In the genomic region with DNA sequence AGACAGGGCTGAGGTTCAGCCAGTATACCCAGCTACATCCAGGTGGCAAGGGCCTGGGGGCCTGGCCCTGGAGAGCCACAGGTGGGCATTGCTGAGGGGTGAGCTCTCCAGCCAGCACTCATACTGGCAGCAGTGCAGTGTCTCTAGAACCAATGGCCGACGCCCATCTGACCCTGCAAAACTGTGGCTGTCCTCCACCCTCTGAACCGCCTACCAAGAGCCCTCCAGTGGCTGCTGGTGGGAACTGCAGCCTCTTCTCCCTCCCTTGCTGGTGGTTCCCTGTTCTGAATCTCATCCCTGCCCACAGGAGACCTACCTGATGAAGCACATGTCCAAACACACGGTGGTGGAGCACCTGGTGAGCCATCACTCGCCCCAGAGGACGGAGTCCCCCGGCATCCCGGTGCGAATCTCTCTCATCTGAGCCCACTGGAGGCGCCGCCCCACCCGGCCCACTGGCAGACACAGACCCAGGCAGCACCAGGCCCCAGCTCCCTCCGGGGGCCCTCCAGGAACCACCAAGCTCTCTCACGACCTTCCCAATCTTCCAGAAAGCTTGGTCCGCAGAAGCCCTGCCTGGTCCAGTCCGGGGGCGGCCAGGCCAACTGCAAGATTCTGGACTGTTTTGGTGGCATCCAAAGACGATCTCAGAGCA, we compare ENCODE assay signal across 9 cellular contexts. TPM values are rescaled to one million over a fixed set of nuclear protein-coding genes. Genes with fewer than 3 reads are reported as not detected.
DNase-seq lines count a peak whose midpoint lies in the region; ATAC-seq and TF ChIP-seq lines count a peak whose summit lies in the region.
"Had no signal": no experiment of that assay in that cellular context is flagged by ENCODE, and none has a peak within 500 bp of the region (broad histone marks: within the 10 kb centered on the region; RNA-seq: fewer than 3 reads in every experiment).

No MANE protein-coding gene starts in this region.

- no peak overlapping the region for H3K4me3 Mint-ChIP-seq in CD8-positive, alpha-beta T cell
- no peak overlapping the region for H3K4me3 Mint-ChIP-seq in naive B cell

- no peaks in the 10 kb centered on the region for H3K9me3 Mint-ChIP-seq in CD8-positive, alpha-beta T cell
- H3K9me3 Mint-ChIP-seq in naive B cell = no peaks in the 10 kb centered on the region

- H3K27me3 ChIP-seq in CD8-positive, alpha-beta T cell (ENCODE audit: insufficient read depth, low read length) = no peaks in the 10 kb centered on the region

- H3K36me3 Mint-ChIP-seq in CD8-positive, alpha-beta T cell = peaks cover 48% of the 10 kb centered on the region
- H3K36me3 Mint-ChIP-seq in naive B cell = peaks cover 0 to 14% of the 10 kb centered on the region in 2 donors

- H3K27ac ChIP-seq in CD8-positive, alpha-beta T cell (ENCODE audit: low read depth, low read length) = no peak overlapping the region

- peaks cover 10% of the 10 kb centered on the region for H3K36me3 ChIP-seq in CD8-positive, alpha-beta T cell (ENCODE audit: insufficient read depth, low read length)

- peak; percentile 75 for TF ChIP-seq CTCF in CD8-positive, alpha-beta T cell (IDR thresholded peaks at IDR 0.05)
- TF ChIP-seq CTCF in HFF-Myc (IDR thresholded peaks at IDR 0.05; ENCODE audit: low read depth, low read length, missing control alignments) = peak; percentile 93

- H3K9me3 ChIP-seq in CD8-positive, alpha-beta T cell (ENCODE audit: low read length) = no peaks in the 10 kb centered on the region

- TF ChIP-seq POLR2A in erythroblast (IDR thresholded peaks at IDR 0.05; ENCODE audit: low read length) = no peak

- H3K27me3 Mint-ChIP-seq in CD8-positive, alpha-beta T cell (ENCODE audit: low read depth) = no peaks in the 10 kb centered on the region
- H3K27me3 Mint-ChIP-seq in naive B cell = peaks cover 0 to 4% (median 0%) of the 10 kb centered on the region in 3 donors

- no peak overlapping the region for H3K27ac Mint-ChIP-seq in CD8-positive, alpha-beta T cell
- peak overlapping the region in 1 of 6 donors; percentile 89 for H3K27ac Mint-ChIP-seq in naive B cell

- H3K4me1 Mint-ChIP-seq in CD8-positive, alpha-beta T cell (ENCODE audit: low read depth) = peaks cover 30% of the 10 kb centered on the region
- peaks cover 4 to 18% (median 5%) of the 10 kb centered on the region in 3 donors for H3K4me1 Mint-ChIP-seq in naive B cell

- intact Hi-C loops in CD8-positive, alpha-beta T cell (cut with DNase I, micrococcal nuclease) = loop anchor here in 1 of 2 experiments (5.0 kb wide), 2 partner anchors 41 to 49 kb away; a partner anchor contains a TSS

- peak; percentile 22 to 66 (median 50) for DNase-seq in CD8-positive, alpha-beta T cell
- peak; percentile 36 for DNase-seq in HFF-Myc (ENCODE audit: extremely low read depth, low read depth)
- peak; percentile 17 to 36 for DNase-seq in NOMO-1 (lab: John Stamatoyannopoulos, UW; ENCODE audit: unreplicated experiment in 2 of 2)
- peak; percentile 31 for DNase-seq in activated CD8-positive, alpha-beta memory T cell treated with anti-CD3 and anti-CD28 coated beads, Interleukin-2, amount 50 U/mL, for 24 hours (ENCODE audit: extremely low read depth)
- DNase-seq in erythroblast (lab: John Stamatoyannopoulos, UW) = peak; percentile 81 to 84
- peak; percentile 38 for DNase-seq in naive B cell
- DNase-seq in stimulated activated naive CD8-positive, alpha-beta T cell treated with anti-CD3 and anti-CD28 coated beads, Interleukin-15, Interleukin-2, amounts not matched to agents 100 U/mL and 50 U/mL, for 24 hours = peak; percentile 76

- CTCF ChIA-PET in CD8-positive, alpha-beta T cell (lab: Charles Lee) = interaction anchor here (0.8 to 7.1 kb wide), 10 partner anchors 13 to 171 kb away, joined by 3 to 127 read pairs (median 4); a partner anchor contains a TSS

- ATAC-seq in CD8-positive, alpha-beta T cell = peak; percentile 62
- ATAC-seq in naive B cell (ENCODE audit: low read depth in 2 of 2) = peak; percentile 52 to 57
- peak; percentile 76 for ATAC-seq in stimulated activated naive CD8-positive, alpha-beta T cell treated with anti-CD3 and anti-CD28 coated beads, Interleukin-15, Interleukin-2, amounts not matched to agents 100 U/mL and 50 U/mL, for 24 hours
- no peak for ATAC-seq in HG02678 (IDR thresholded peaks at IDR 0.05; ENCODE audit: unreplicated experiment)

- H3K4me3 ChIP-seq in CD8-positive, alpha-beta T cell (ENCODE audit: low read depth, low read length) = no peak overlapping the region
- no peak overlapping the region for H3K4me3 ChIP-seq in HFF-Myc (replicated peaks; ENCODE audit: low read depth, low read length)

- POLR2A ChIA-PET in CD8-positive, alpha-beta T cell (lab: Charles Lee) = no interaction called here

- H3K4me1 ChIP-seq in CD8-positive, alpha-beta T cell (ENCODE audit: insufficient read depth, low read length) = peaks cover 18% of the 10 kb centered on the region

RNA-seq across cellular contexts. Expression of a gene that starts 22.1 kb away (rescaled TPM):
- total RNA-seq in CD8-positive, alpha-beta T cell = not detected
- not detected for polyA plus RNA-seq in naive B cell (ENCODE audit: low read depth in 6 of 6)
- polyA plus RNA-seq: thymus had no signal

RNA-seq across cellular contexts. Expression of a gene that starts 42.5 kb away (rescaled TPM):
- total RNA-seq in CD8-positive, alpha-beta T cell = 10 to 100 TPM; 19.3 to 22.6 TPM
- polyA plus RNA-seq in naive B cell (ENCODE audit: low read depth in 6 of 6) = 10 to 100 TPM in 5 of 6 donors, 1 to 10 TPM in 1; 10.0 to 25.5 (median 12.7) TPM

Comparison
In these comparisons a context has a peak if more than half of its experiments do, and no peak if none do; other contexts are left out.
1. DNase-seq: peak in every context shown above with its lines; median percentile 82 in erythroblast; 76 in stimulated activated naive CD8-positive, alpha-beta T cell treated with anti-CD3 and anti-CD28 coated beads, Interleukin-15, Interleukin-2, amounts not matched to agents 100 U/mL and 50 U/mL, for 24 hours; 50 in CD8-positive, alpha-beta T cell; 38 in naive B cell; 36 in HFF-Myc; 31 in activated CD8-positive, alpha-beta memory T cell treated with anti-CD3 and anti-CD28 coated beads, Interleukin-2, amount 50 U/mL, for 24 hours; 26 in NOMO-1.